25 cellular contexts compared by ENCODE assay signal in the genomic region with DNA sequence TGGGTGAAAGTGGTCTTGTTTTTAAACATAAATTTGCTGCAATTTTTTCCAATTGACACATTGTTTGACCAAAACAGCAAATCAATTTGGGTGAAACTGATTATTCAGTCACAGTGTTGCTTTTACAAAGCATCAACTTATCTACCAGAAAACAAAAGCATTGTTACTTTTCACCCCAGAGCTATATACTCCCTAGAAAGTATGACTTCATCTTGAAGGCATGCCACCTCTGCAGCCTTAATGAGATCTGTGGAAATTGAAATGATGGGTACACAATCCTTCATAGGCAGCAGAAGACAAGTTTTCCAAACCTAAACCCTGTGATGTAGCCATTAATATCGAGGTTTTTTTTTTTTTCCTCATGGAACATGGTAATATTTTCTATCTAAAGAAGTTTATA.
A peak's percentile ranks its signal among the peaks of the same experiment; 100 is the strongest.
DNase-seq lines count a peak whose midpoint lies in the region; ATAC-seq, FAIRE-seq and TF ChIP-seq lines count a peak whose summit lies in the region.
"Had no signal": no experiment of that assay in that cellular context is flagged by ENCODE, and none has a peak within 500 bp of the region (broad histone marks: within the 10 kb centered on the region; RNA-seq: fewer than 3 reads in every experiment).

No MANE protein-coding gene starts in this region.

- H3K9me3 ChIP-seq in RWPE2 (ENCODE audit: severe bottlenecking) (peaks cover 20% of the 10 kb centered on the region), Peyer's patch (no peaks in the 10 kb centered on the region), spleen (peaks cover 4 to 39% (median 19%) of the 10 kb centered on the region in 8 donors)
- H3K9me3 ChIP-seq: gastrocnemius medialis had no signal

- peak overlapping the region; percentile 25 for H3K27ac ChIP-seq in RWPE2 (ENCODE audit: poor library complexity, severe bottlenecking)
- no peak overlapping the region for H3K27ac ChIP-seq in Peyer's patch
- H3K27ac ChIP-seq in spleen = no peak overlapping the region
- H3K27ac ChIP-seq: gastrocnemius medialis, HL-60, KMS-11, suprapubic skin, VCaP had no signal

- H3K36me3 ChIP-seq in RWPE2 (ENCODE audit: low read depth) = no peaks in the 10 kb centered on the region; the same call in 1 of the 2 replicates
- H3K36me3 ChIP-seq in Peyer's patch = no peaks in the 10 kb centered on the region
- H3K36me3 ChIP-seq in spleen = no peaks in the 10 kb centered on the region
- H3K36me3 ChIP-seq: gastrocnemius medialis, suprapubic skin had no signal

- peak; percentile 80 for FAIRE-seq in H54 (lab: Jason Lieb, UNC)
- FAIRE-seq: endometrium, G401.6, small intestine had no signal

- H3K4me3 ChIP-seq in RWPE2 (ENCODE audit: severe bottlenecking) (no peak overlapping the region), fibroblast of mammary gland (ENCODE audit: control insufficient read depth, low read depth, low read length) (no peak overlapping the region), Peyer's patch (no peak overlapping the region), spleen (no peak overlapping the region)
- H3K4me3 ChIP-seq: gastrocnemius medialis, lung, suprapubic skin had no signal

- DNase-seq in H54 (ENCODE audit: insufficient read length, low spot score) (no peak), RWPE2 (ENCODE audit: low spot score) (no peak), fibroblast of mammary gland (ENCODE audit: low read depth) (peak; percentile 22), non-pigmented ciliary epithelial cell (ENCODE audit: low read depth) (peak; percentile 14), Peyer's patch (no peak), spleen (no peak)
- DNase-seq in activated CD8-positive, alpha-beta memory T cell treated with anti-CD3 and anti-CD28 coated beads for 24 hours = no peak
- DNase-seq: activated CD8-positive, alpha-beta T cell treated with anti-CD3 and anti-CD28 coated beads for 36 hours; amniotic stem cell; gastrocnemius medialis; naive thymus-derived CD4-positive, alpha-beta T cell; NCI-H1436 treated with DMSO at 0.1 percent for 48 hours; NK-92 treated with Interleukin-12 subunit alpha and Interleukin-12 subunit beta, amount 100 ng/mL, for 24 hours; posterior cingulate gyrus; SHP77; small intestine; T-helper 1 cell had no signal

- H3K4me1 ChIP-seq in RWPE2 (ENCODE audit: insufficient read depth, poor library complexity, severe bottlenecking) (peaks cover 17% of the 10 kb centered on the region), Peyer's patch (no peaks in the 10 kb centered on the region), spleen (no peaks in the 10 kb centered on the region)
- H3K4me1 ChIP-seq: gastrocnemius medialis, suprapubic skin had no signal

- no peak for TF ChIP-seq CTCF in RWPE2 (IDR thresholded peaks at IDR 0.05; ENCODE audit: poor library complexity, severe bottlenecking)
- no peak for TF ChIP-seq CTCF in fibroblast of mammary gland (conservative IDR thresholded peaks at IDR 0.05; ENCODE audit: control insufficient read depth, insufficient read depth, low read depth, low read length)
- TF ChIP-seq CTCF in Peyer's patch (IDR thresholded peaks at IDR 0.05) = no peak
- no peak for TF ChIP-seq CTCF in spleen (IDR thresholded peaks at IDR 0.05 in 8 of 11, conservative IDR thresholded peaks at IDR 0.05 in 3 of 11)

- TF ChIP-seq POLR2A in H54 (IDR thresholded peaks at IDR 0.05; ENCODE audit: low read depth, low read length) (no peak), Peyer's patch (IDR thresholded peaks at IDR 0.05) (no peak), spleen (IDR thresholded peaks at IDR 0.05) (no peak)

- H3K27me3 ChIP-seq in RWPE2 (ENCODE audit: insufficient read depth, poor library complexity, severe bottlenecking) (no peaks in the 10 kb centered on the region), Peyer's patch (no peaks in the 10 kb centered on the region), spleen (replicated peaks in 1 of 7) (no peaks in the 10 kb centered on the region)
- H3K27me3 ChIP-seq: gastrocnemius medialis, suprapubic skin had no signal

- peak; percentile 100 for ATAC-seq in RWPE2 (ENCODE audit: low read depth)
- no peak for ATAC-seq in HG02970 (IDR thresholded peaks at IDR 0.05; ENCODE audit: low FRiP score, unreplicated experiment)
- ATAC-seq: activated CD8-positive, alpha-beta T cell treated with anti-CD3 and anti-CD28 coated beads for 36 hours; gastrocnemius medialis; naive thymus-derived CD4-positive, alpha-beta T cell had no signal

- 66 to 79% (median 74%) methylated on average over 1 of the region's 1 CpG for WGBS in spleen, 5 donors

- intact Hi-C loops in spleen (cut with DNase I; ENCODE audit: low total_unique reads) = no loop called here

Comparison
In these comparisons a context has a peak if more than half of its experiments do, and no peak if none do; other contexts are left out.
1. DNase-seq: peak in fibroblast of mammary gland (single experiment) and non-pigmented ciliary epithelial cell (single experiment); none in H54 (single experiment), RWPE2 (single experiment), Peyer's patch (0 of 3), spleen (single experiment) and activated CD8-positive, alpha-beta memory T cell treated with anti-CD3 and anti-CD28 coated beads for 24 hours (single experiment).